12 cellular contexts compared by ENCODE assay signal in genomic region chr1:120941836-120942222, GRCh38. TPM values are rescaled to one million over a fixed set of nuclear protein-coding genes. Genes with fewer than 3 reads are reported as not detected.
DNase-seq lines count a peak whose midpoint lies in the region; ATAC-seq, FAIRE-seq and TF ChIP-seq lines count a peak whose summit lies in the region.
"Not testable (repeated sequence)": the region's sequence is repeated elsewhere in the genome, so short reads cannot be mapped to it uniquely, and the experiment has no call there.
"Had no signal": no experiment of that assay in that cellular context is flagged by ENCODE, and none has a peak within 500 bp of the region (broad histone marks: within the 10 kb centered on the region; RNA-seq: fewer than 3 reads in every experiment).

No MANE protein-coding gene starts in this region.

- TF ChIP-seq CTCF in CD8-positive, alpha-beta T cell (IDR thresholded peaks at IDR 0.05); activated B cell treated with CpG ODN at 0.5 μM for 24 hours (IDR thresholded peaks at IDR 0.05); endothelial cell of umbilical vein (IDR thresholded peaks at IDR 0.05; ENCODE audit: extremely low read depth in 1 of 2, insufficient read depth in 1 of 2, low read depth in 1 of 2, low read length in 2 of 2); kidney (IDR thresholded peaks at IDR 0.05; ENCODE audit: borderline replicate concordance, extremely low read depth, insufficient read depth); suprapubic skin (IDR thresholded peaks at IDR 0.05): not testable (repeated sequence)

- H3K14ac ChIP-seq in neuronal stem cell (ENCODE audit: low read length): not testable (repeated sequence)

- H3K27ac Mint-ChIP-seq in CD8-positive, alpha-beta T cell: peak overlapping the region; percentile 100
- H3K27ac Mint-ChIP-seq in IgD-negative memory B cell (peak overlapping the region; percentile 92 to 100 (median 99)), activated B cell treated with CpG ODN at 0.5 μM for 24 hours (peak overlapping the region; percentile 100)

- H2AFZ ChIP-seq in endothelial cell of umbilical vein (ENCODE audit: low read depth, low read length) (peak overlapping the region; percentile 84), neuronal stem cell (ENCODE audit: low read length) (peak overlapping the region; percentile 79)

- not testable (repeated sequence) for H2BK120ac ChIP-seq in neuronal stem cell (ENCODE audit: low read depth, low read length)

- H2BK5ac ChIP-seq in neuronal stem cell (ENCODE audit: low read length): not testable (repeated sequence)

- H3K27me3 Mint-ChIP-seq in CD8-positive, alpha-beta T cell (ENCODE audit: low read depth); IgD-negative memory B cell; activated B cell treated with CpG ODN at 0.5 μM for 24 hours: not testable (repeated sequence)

- not testable (repeated sequence) for TF ChIP-seq EP300 in suprapubic skin (IDR thresholded peaks at IDR 0.05)

- not testable (repeated sequence) for H4K91ac ChIP-seq in neuronal stem cell (ENCODE audit: low read depth, low read length, poor library complexity)

- peak overlapping the region; percentile 95 for H3K27ac ChIP-seq in CD8-positive, alpha-beta T cell (ENCODE audit: low read depth, low read length)
- not testable (repeated sequence) for H3K27ac ChIP-seq in endothelial cell of umbilical vein (ENCODE audit: insufficient read depth, low read depth, low read length); kidney (ENCODE audit: low read depth in 2 of 2, low read length in 2 of 2); neuronal stem cell (replicated peaks; ENCODE audit: low read length)
- peak overlapping the region; percentile 61 for H3K27ac ChIP-seq in suprapubic skin

- TF ChIP-seq POLR2A in endothelial cell of umbilical vein (IDR thresholded peaks at IDR 0.05; ENCODE audit: low read depth, low read length); suprapubic skin (IDR thresholded peaks at IDR 0.05): not testable (repeated sequence)

- not testable (repeated sequence) for FAIRE-seq in endothelial cell of umbilical vein (lab: Jason Lieb, UNC); kidney (lab: Jason Lieb, UNC)

- intact Hi-C loops in CD8-positive, alpha-beta T cell (cut with DNase I, micrococcal nuclease); endothelial cell of umbilical vein (cut with micrococcal nuclease); kidney (cut with DNase I): not testable (repeated sequence)
- intact Hi-C loops in activated B cell treated with CpG ODN at 0.5 μM for 24 hours (cut with micrococcal nuclease): loop anchor here (10.0 kb wide), 1 partner anchor 87 kb away; no protein-coding TSS in a partner anchor

- not testable (repeated sequence) for H3K18ac ChIP-seq in neuronal stem cell (ENCODE audit: low read length)

- H4K8ac ChIP-seq in neuronal stem cell (ENCODE audit: low read depth, low read length): not testable (repeated sequence)

- POLR2A ChIA-PET in CD8-positive, alpha-beta T cell (lab: Charles Lee): not testable (repeated sequence)
- POLR2A ChIA-PET in activated B cell treated with CpG ODN at 0.5 μM for 24 hours (lab: Charles Lee): interaction anchor here (1.7 kb wide), 1 partner anchor 91 kb away, joined by 51 read pairs; no protein-coding TSS in a partner anchor
- POLR2A ChIA-PET in endothelial cell of umbilical vein (lab: Charles Lee): interaction anchor here (0.6 kb wide), 1 partner anchor 16 kb away, joined by 6 read pairs; no protein-coding TSS in a partner anchor

- H3K4me2 ChIP-seq in endothelial cell of umbilical vein (ENCODE audit: insufficient read depth, low read length) (peak overlapping the region; percentile 16), neuronal stem cell (ENCODE audit: insufficient read depth, low read length, poor library complexity, severe bottlenecking) (peak overlapping the region; percentile 64)

- DNase-seq in CD8-positive, alpha-beta T cell: peak in 3 of 7 experiments; percentile 21 to 74 (median 54)
- DNase-seq in activated B cell treated with CpG ODN at 0.5 μM for 24 hours; adipocyte (ENCODE audit: low read depth); endothelial cell of umbilical vein (ENCODE audit: low read depth, low spot score); kidney; neuronal stem cell (ENCODE audit: low spot score); suprapubic skin (ENCODE audit: low spot score in 2 of 2): not testable (repeated sequence)

- H3K9me3 Mint-ChIP-seq in CD8-positive, alpha-beta T cell; IgD-negative memory B cell; activated B cell treated with CpG ODN at 0.5 μM for 24 hours: not testable (repeated sequence)

- H2BK12ac ChIP-seq in neuronal stem cell (ENCODE audit: low read length): not testable (repeated sequence)

- H3K23ac ChIP-seq in neuronal stem cell (ENCODE audit: low read depth, low read length, poor library complexity): not testable (repeated sequence)

- H3K4me3 Mint-ChIP-seq in CD8-positive, alpha-beta T cell: peak overlapping the region; percentile 91
- H3K4me3 Mint-ChIP-seq in IgD-negative memory B cell (peak overlapping the region; percentile 79 to 98 (median 92)), activated B cell treated with CpG ODN at 0.5 μM for 24 hours (peak overlapping the region; percentile 92)

- ATAC-seq in CD8-positive, alpha-beta T cell: peak; percentile 42
- not testable (repeated sequence) for ATAC-seq in activated B cell treated with CpG ODN at 0.5 μM for 24 hours (ENCODE audit: low read depth)

- H3K9ac ChIP-seq in adipocyte (ENCODE audit: low read length): peak overlapping the region; percentile 80
- not testable (repeated sequence) for H3K9ac ChIP-seq in endothelial cell of umbilical vein (replicated peaks; ENCODE audit: extremely low read depth, insufficient read depth, low read length); neuronal stem cell (ENCODE audit: low read depth, low read length, poor library complexity)
- H3K9ac ChIP-seq in kidney (ENCODE audit: low read length in 2 of 2): peak overlapping the region; percentile 32 to 58

- not testable (repeated sequence) for H3K79me1 ChIP-seq in neuronal stem cell (ENCODE audit: low read depth, low read length)

- CTCF ChIA-PET in CD8-positive, alpha-beta T cell (lab: Charles Lee); endothelial cell of umbilical vein (lab: Charles Lee): not testable (repeated sequence)
- CTCF ChIA-PET in activated B cell treated with CpG ODN at 0.5 μM for 24 hours (lab: Charles Lee): interaction anchor here (0.8 kb wide), 1 partner anchor 16 kb away, joined by 3 read pairs; no protein-coding TSS in a partner anchor

- BruUV-seq in endothelial cell of umbilical vein (replicated peaks; lab: Mats Ljungman, UMichigan): not testable (repeated sequence)

- H3K9me1 ChIP-seq in endothelial cell of umbilical vein (replicated peaks; ENCODE audit: control insufficient read depth, extremely low read depth, insufficient read depth, low read length): not testable (repeated sequence)

- H3K79me2 ChIP-seq in endothelial cell of umbilical vein (ENCODE audit: control insufficient read depth, insufficient read depth, low read length): not testable (repeated sequence)

- H3K36me3 ChIP-seq in CD8-positive, alpha-beta T cell (ENCODE audit: insufficient read depth, low read length); adipocyte (ENCODE audit: control insufficient read depth, insufficient read depth, low read length, severe bottlenecking); endothelial cell of umbilical vein (ENCODE audit: control insufficient read depth in 2 of 2, extremely low read depth in 1 of 2, insufficient read depth in 2 of 2, low read length in 2 of 2); kidney (ENCODE audit: control insufficient read depth in 1 of 2, insufficient read depth in 2 of 2, low read length in 2 of 2); neuronal stem cell (replicated peaks in 1 of 2; ENCODE audit: control insufficient read depth in 2 of 2, insufficient read depth in 2 of 2, low read length in 2 of 2); suprapubic skin: not testable (repeated sequence)

- H2AK5ac ChIP-seq in neuronal stem cell (ENCODE audit: low read depth, low read length): not testable (repeated sequence)

- H3K4me3 ChIP-seq in CD8-positive, alpha-beta T cell (ENCODE audit: low read depth, low read length): peak overlapping the region; percentile 65
- H3K4me3 ChIP-seq in adipocyte (ENCODE audit: low read length) (peak overlapping the region; percentile 80), endothelial cell of umbilical vein (replicated peaks in 1 of 3; ENCODE audit: insufficient read depth in 1 of 3, low read depth in 1 of 3, low read length in 3 of 3) (peak overlapping the region in 1 of 3 experiments; percentile 11), kidney (ENCODE audit: low read length in 2 of 2) (peak overlapping the region; percentile 58 to 61), neuronal stem cell (ENCODE audit: low read length in 2 of 2) (peak overlapping the region; percentile 39 to 64), suprapubic skin (peak overlapping the region; percentile 44)

- not testable (repeated sequence) for H3K36me3 Mint-ChIP-seq in CD8-positive, alpha-beta T cell; IgD-negative memory B cell; activated B cell treated with CpG ODN at 0.5 μM for 24 hours (ENCODE audit: low read depth)

- H4K20me1 ChIP-seq in endothelial cell of umbilical vein (replicated peaks; ENCODE audit: control insufficient read depth, extremely low read depth, insufficient read depth, low read length): not testable (repeated sequence)

- not testable (repeated sequence) for H2BK15ac ChIP-seq in neuronal stem cell (ENCODE audit: low read length)

- no CpG with 5 or more reads among the region's 12 CpGs for WGBS in neuronal stem cell (ENCODE audit: extremely low coverage in 2 of 2, insufficient read length in 2 of 2, insufficient replicate concordance in 1 of 2), 2 donors
- 9% methylated on average over 12 of the region's 12 CpGs for WGBS in suprapubic skin

- not testable (repeated sequence) for H3K27me3 ChIP-seq in CD8-positive, alpha-beta T cell (ENCODE audit: insufficient read depth, low read length); adipocyte (replicated peaks; ENCODE audit: control insufficient read depth, insufficient read depth, low read length); endothelial cell of umbilical vein (ENCODE audit: control insufficient read depth in 2 of 2, insufficient read depth in 2 of 2, low read length in 2 of 2); neuronal stem cell (ENCODE audit: control insufficient read depth in 3 of 3, insufficient read depth in 3 of 3, low read depth in 1 of 3, low read length in 3 of 3); suprapubic skin

- dilution Hi-C loops in endothelial cell of umbilical vein (cut with MboI; ENCODE audit: extremely low pct_ligation_motif_present, low sequenced_read_pairs): not testable (repeated sequence)

- not testable (repeated sequence) for H3K4ac ChIP-seq in neuronal stem cell (ENCODE audit: low read length)

- not testable (repeated sequence) for H3K9me3 ChIP-seq in CD8-positive, alpha-beta T cell (ENCODE audit: low read length); adipocyte (ENCODE audit: control insufficient read depth, low read length); endothelial cell of umbilical vein (replicated peaks; ENCODE audit: control insufficient read depth, insufficient read depth, low read length); kidney (ENCODE audit: control insufficient read depth in 1 of 2, low read length in 2 of 2); neuronal stem cell (replicated peaks in 1 of 2; ENCODE audit: control insufficient read depth in 2 of 2, insufficient read depth in 1 of 2, low read depth in 1 of 2, low read length in 2 of 2); suprapubic skin

- H3K4me1 ChIP-seq in CD8-positive, alpha-beta T cell (ENCODE audit: insufficient read depth, low read length); adipocyte (ENCODE audit: control insufficient read depth, insufficient read depth, low read length); endothelial cell of umbilical vein (ENCODE audit: control insufficient read depth, extremely low read depth, insufficient read depth, low read length); kidney (ENCODE audit: control insufficient read depth in 1 of 2, insufficient read depth in 1 of 2, low read depth in 1 of 2, low read length in 2 of 2); neuronal stem cell (ENCODE audit: control insufficient read depth in 2 of 2, insufficient read depth in 1 of 2, low read depth in 1 of 2, low read length in 2 of 2); suprapubic skin: not testable (repeated sequence)

- peaks cover 33% of the 10 kb centered on the region for H3K4me1 Mint-ChIP-seq in CD8-positive, alpha-beta T cell (ENCODE audit: low read depth)
- H3K4me1 Mint-ChIP-seq in IgD-negative memory B cell (peaks cover 5 to 15% (median 14%) of the 10 kb centered on the region in 3 donors), activated B cell treated with CpG ODN at 0.5 μM for 24 hours (peaks cover 25% of the 10 kb centered on the region)

RNA-seq across cellular contexts. Expression of gene PPIAL4A, which starts 52.3 kb away (rescaled TPM):
- not detected for total RNA-seq in CD8-positive, alpha-beta T cell
- polyA plus RNA-seq in IgD-negative memory B cell: not detected
- not detected in 2 replicates for total RNA-seq in activated B cell treated with CpG ODN at 0.5 μM for 24 hours
- total RNA-seq in endothelial cell of umbilical vein: not detected in 2 replicates
- polyA plus RNA-seq in endothelial cell of umbilical vein: not detected in 2 replicates
- not detected in 2 replicates for polyA plus RNA-seq in endothelial cell of umbilical vein (2011; cell fraction: cytosol; rRNA removed)
- not detected in 2 replicates for polyA plus RNA-seq in endothelial cell of umbilical vein (2011; cell fraction: nucleus; rRNA removed)
- polyA plus RNA-seq in endothelial cell of umbilical vein (2012): not detected in 2 replicates
- not detected in 2 replicates for polyA minus RNA-seq in endothelial cell of umbilical vein
- polyA minus RNA-seq in endothelial cell of umbilical vein (2011; cell fraction: cytosol; rRNA and poly(A)+ RNA removed): not detected
- polyA minus RNA-seq in endothelial cell of umbilical vein (2011; cell fraction: nucleus; rRNA and poly(A)+ RNA removed): not detected in 2 replicates
- total RNA-seq in kidney: not detected
- polyA plus RNA-seq in kidney (ENCODE audit: insufficient read depth, low read depth, low replicate concordance): not detected
- polyA plus RNA-seq in neuronal stem cell (2013, experiment 1 of 2): not detected
- polyA plus RNA-seq in neuronal stem cell (2013, experiment 2 of 2): not detected
- not detected for total RNA-seq in suprapubic skin
- total RNA-seq: frontal cortex, HT-29, lung microvascular endothelial cell, Right ventricle myocardium superior had no signal
